Comparison of ENCODE assay signal across 35 cellular contexts in the genomic region with DNA sequence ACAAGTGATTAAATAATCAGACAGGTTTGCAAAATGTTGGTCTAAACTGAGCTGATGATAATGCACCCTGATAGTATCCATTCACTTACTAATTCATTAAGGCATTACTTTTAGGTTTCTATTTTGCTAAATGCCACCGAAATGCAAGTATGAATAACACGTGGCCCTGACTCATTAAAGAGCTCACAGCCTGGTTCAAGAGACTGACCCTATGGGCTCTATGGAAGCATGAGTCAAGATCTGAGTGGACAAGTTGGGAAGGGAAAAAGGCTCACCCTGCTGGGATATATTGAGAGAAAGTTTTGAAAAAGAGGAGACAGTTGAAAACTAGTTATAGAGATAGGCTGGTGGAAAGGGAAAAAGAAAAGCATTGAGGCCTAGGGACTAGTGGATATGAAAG. TPM values are rescaled to one million over a fixed set of nuclear protein-coding genes. Genes with fewer than 3 reads are reported as not detected.
DNase-seq lines count a peak whose midpoint lies in the region; ATAC-seq, FAIRE-seq and TF ChIP-seq lines count a peak whose summit lies in the region.
"Had no signal": no experiment of that assay in that cellular context is flagged by ENCODE, and none has a peak within 500 bp of the region (broad histone marks: within the 10 kb centered on the region; RNA-seq: fewer than 3 reads in every experiment).

No MANE protein-coding gene starts in this region.

- H2AFZ ChIP-seq in mesenchymal stem cell (ENCODE audit: low read depth, low read length): no peak overlapping the region
- H2AFZ ChIP-seq: GM23338, neural progenitor cell, PC-9 had no signal

- H3K18ac ChIP-seq in mesenchymal stem cell (ENCODE audit: low read depth in 1 of 2, low read length in 2 of 2): no peak overlapping the region

- no peak overlapping the region for H2AK5ac ChIP-seq in mesenchymal stem cell (ENCODE audit: low read length, severe bottlenecking)

- H2BK5ac ChIP-seq in mesenchymal stem cell (ENCODE audit: low read depth, low read length, poor library complexity, severe bottlenecking): no peak overlapping the region

- H3K27ac Mint-ChIP-seq in T-helper 17 cell: no peak overlapping the region
- H3K27ac Mint-ChIP-seq: activated CD4-positive, alpha-beta T cell treated with anti-CD3 and anti-CD28 coated beads for 36 hours; activated CD8-positive, alpha-beta T cell treated with anti-CD3 and anti-CD28 coated beads for 36 hours; CD8-positive, alpha-beta memory T cell; GM23338; HFFc6; neural progenitor cell; progenitor cell of endocrine pancreas had no signal

- no peak overlapping the region for H3K4me3 Mint-ChIP-seq in T-helper 17 cell
- H3K4me3 Mint-ChIP-seq: activated CD4-positive, alpha-beta T cell treated with anti-CD3 and anti-CD28 coated beads for 36 hours; activated CD8-positive, alpha-beta T cell treated with anti-CD3 and anti-CD28 coated beads for 36 hours; CD8-positive, alpha-beta memory T cell; GM23338; HFFc6; neural progenitor cell had no signal

- H3K14ac ChIP-seq in mesenchymal stem cell (ENCODE audit: low read length in 2 of 2): no peak overlapping the region

- H3K79me1 ChIP-seq in mesenchymal stem cell (replicated peaks; ENCODE audit: low read length, poor library complexity, severe bottlenecking): no peaks in the 10 kb centered on the region

- peaks cover 0 to 4% of the 10 kb centered on the region in 2 experiments for H3K27me3 ChIP-seq in mesenchymal stem cell (ENCODE audit: control insufficient read depth in 1 of 2, insufficient read depth in 1 of 2, low read length in 2 of 2)
- H3K27me3 ChIP-seq: left lung, neural progenitor cell, stomach, tibial artery had no signal

- H3K4me1 Mint-ChIP-seq in T-helper 17 cell: no peaks in the 10 kb centered on the region
- H3K4me1 Mint-ChIP-seq: activated CD4-positive, alpha-beta T cell treated with anti-CD3 and anti-CD28 coated beads for 36 hours; CD8-positive, alpha-beta memory T cell; neural progenitor cell had no signal

- no peak for ATAC-seq in T-helper 17 cell
- ATAC-seq: activated CD4-positive, alpha-beta T cell treated with anti-CD3 and anti-CD28 coated beads for 36 hours; activated CD8-positive, alpha-beta T cell treated with anti-CD3 and anti-CD28 coated beads for 36 hours; GM23338; left lung; sciatic nerve had no signal

- H3K4me3 ChIP-seq in astrocyte of the spinal cord (ENCODE audit: low read depth, low read length): no peak overlapping the region
- no peak overlapping the region for H3K4me3 ChIP-seq in mesenchymal stem cell (ENCODE audit: insufficient read depth in 1 of 2, low read depth in 1 of 2, low read length in 2 of 2)
- H3K4me3 ChIP-seq: GM23338, left lung, neural progenitor cell, PC-9, stomach, tibial artery had no signal

- WGBS in mesenchymal stem cell: 68% methylated on average over 2 of the region's 2 CpGs

- no peak overlapping the region for H3K4me2 ChIP-seq in mesenchymal stem cell (ENCODE audit: low read length, poor library complexity, severe bottlenecking)
- H3K4me2 ChIP-seq: GM23338, neural progenitor cell, PC-9 had no signal

- H3K23ac ChIP-seq in mesenchymal stem cell (ENCODE audit: low read length in 2 of 2): no peak overlapping the region

- no peak for FAIRE-seq in D721Med (lab: Jason Lieb, UNC)
- FAIRE-seq: colon had no signal

- H3K36me3 ChIP-seq in mesenchymal stem cell (ENCODE audit: control insufficient read depth in 1 of 2, insufficient read depth in 2 of 2, low read depth in 1 of 2, low read length in 2 of 2): no peaks in the 10 kb centered on the region
- H3K36me3 ChIP-seq: left lung, neural progenitor cell, stomach, tibial artery had no signal

- in situ Hi-C loops in astrocyte of the spinal cord (cut with HindIII; ENCODE audit: low sequenced_read_pairs): no loop called here

- H4K8ac ChIP-seq in mesenchymal stem cell (ENCODE audit: low read length): no peak overlapping the region

- TF ChIP-seq CTCF in astrocyte of the spinal cord (IDR thresholded peaks at IDR 0.05; ENCODE audit: low read depth, low read length) (no peak), D721Med (IDR thresholded peaks at IDR 0.05; ENCODE audit: insufficient read depth, missing control alignments) (no peak)

- peaks cover 1% of the 10 kb centered on the region for H3K27me3 Mint-ChIP-seq in T-helper 17 cell
- H3K27me3 Mint-ChIP-seq: progenitor cell of endocrine pancreas had no signal

- no peak overlapping the region for H4K91ac ChIP-seq in mesenchymal stem cell (ENCODE audit: low read length)

- H3K4me1 ChIP-seq in mesenchymal stem cell (ENCODE audit: control insufficient read depth, insufficient read depth, low read depth, low read length): no peaks in the 10 kb centered on the region
- H3K4me1 ChIP-seq: left lung, neural progenitor cell, stomach, tibial artery had no signal

- H3K9me3 ChIP-seq in mesenchymal stem cell (ENCODE audit: control insufficient read depth, low read length) (peaks cover 5% of the 10 kb centered on the region), T-helper 17 cell (ENCODE audit: control insufficient read depth, low read length, poor library complexity, severe bottlenecking) (no peaks in the 10 kb centered on the region)
- H3K9me3 ChIP-seq: left lung, stomach, tibial artery had no signal

- no peak overlapping the region for H3K4ac ChIP-seq in mesenchymal stem cell (ENCODE audit: low read depth in 1 of 2, low read length in 2 of 2)

- H3K9ac ChIP-seq in mesenchymal stem cell (ENCODE audit: low read length): peak overlapping the region; percentile 27
- H3K9ac ChIP-seq: neural progenitor cell had no signal

- no peaks in the 10 kb centered on the region for H3K36me3 Mint-ChIP-seq in T-helper 17 cell (ENCODE audit: low read depth)
- H3K36me3 Mint-ChIP-seq: CD8-positive, alpha-beta memory T cell; neural progenitor cell had no signal

- peak; percentile 32 for DNase-seq in EL
- peak; percentile 67 for DNase-seq in LHCN-M2 (ENCODE audit: low read depth)
- DNase-seq in astrocyte of the spinal cord (ENCODE audit: low read depth, low spot score): peak; percentile 38
- peak; percentile 1 for DNase-seq in mesenchymal stem cell
- DNase-seq in T-helper 17 cell: no peak
- DNase-seq in AML-193 (lab: John Stamatoyannopoulos, UW): no peak
- DNase-seq in activated gamma-delta T cell treated with Interleukin-2 at 50 U/mL for 16 hours: no peak
- DNase-seq in D721Med (ENCODE audit: insufficient read length, low spot score): no peak
- DNase-seq: activated CD4-positive, alpha-beta T cell treated with anti-CD3 and anti-CD28 coated beads for 36 hours; activated CD8-positive, alpha-beta T cell treated with anti-CD3 and anti-CD28 coated beads for 36 hours; activated naive CD4-positive, alpha-beta T cell treated with anti-CD3 and anti-CD28 coated beads, Interleukin-2, amount 50 U/mL, for 16 hours; amniotic stem cell; CD8-positive, alpha-beta memory T cell; DMS153; GF-D8; HFFc6; left lung; NCI-H2029; NCI-H526; PC-9; SHP77; stimulated activated CD4-positive, alpha-beta T cell treated with anti-CD3 and anti-CD28 coated beads, Interleukin-12 subunit alpha, Interleukin-12 subunit beta, amount 100 ng/mL, for 4 hours; stimulated activated CD4-positive, alpha-beta T cell treated with anti-CD3 and anti-CD28 coated beads, Interleukin-2, amount 100 ng/mL, for 48 hours; stomach; SW 1271; T-helper 9 cell; tibial artery had no signal

- H2BK120ac ChIP-seq in mesenchymal stem cell (ENCODE audit: low read depth, low read length): no peak overlapping the region

- H2BK15ac ChIP-seq in mesenchymal stem cell (ENCODE audit: low read depth, poor library complexity, severe bottlenecking): no peak overlapping the region

- no peak overlapping the region for H2BK12ac ChIP-seq in mesenchymal stem cell (ENCODE audit: low read length in 2 of 2)

- H3K27ac ChIP-seq in mesenchymal stem cell (ENCODE audit: low read length, poor library complexity, severe bottlenecking): no peak overlapping the region
- H3K27ac ChIP-seq: left lung, neural progenitor cell, PC-9, stomach, tibial artery, VCaP had no signal

RNA-seq across cellular contexts. Expression of a gene that starts 14.8 kb away (rescaled TPM):
- total RNA-seq in LHCN-M2 (2014; rRNA removed) (not detected in 2 replicates), T-helper 17 cell (not detected)
- polyA plus RNA-seq in LHCN-M2 (2012): not detected
- not detected for polyA plus RNA-seq in mesenchymal stem cell (2013, experiment 1 of 2)
- polyA plus RNA-seq in mesenchymal stem cell (2013, experiment 2 of 2): not detected
- total RNA-seq: activated CD4-positive, alpha-beta T cell treated with anti-CD3 and anti-CD28 coated beads for 36 hours; activated CD8-positive, alpha-beta T cell treated with anti-CD3 and anti-CD28 coated beads for 36 hours; CD8-positive, alpha-beta memory T cell; HFFc6; mesenteric fat pad; PC-9; sciatic nerve; stomach had no signal
- polyA plus RNA-seq: BJ; CD8-positive, alpha-beta memory T cell; stomach had no signal

RNA-seq across cellular contexts. Expression of a gene that starts 34.6 kb away (rescaled TPM):
- total RNA-seq in LHCN-M2 (2014; rRNA removed) (0.63 and 1.1 TPM in 2 replicates), T-helper 17 cell (1 to 10 TPM in 1 of 2 donors, under 1 TPM in 1; 0.60 to 3.4 TPM)
- polyA plus RNA-seq in LHCN-M2 (2012): 0.43 TPM
- polyA plus RNA-seq in mesenchymal stem cell (2013, experiment 1 of 2): 0.03 TPM
- 0.07 TPM for polyA plus RNA-seq in mesenchymal stem cell (2013, experiment 2 of 2)
- total RNA-seq: activated CD4-positive, alpha-beta T cell treated with anti-CD3 and anti-CD28 coated beads for 36 hours; activated CD8-positive, alpha-beta T cell treated with anti-CD3 and anti-CD28 coated beads for 36 hours; PC-9 had no signal
- polyA plus RNA-seq: CD8-positive, alpha-beta memory T cell had no signal

Comparison
In these comparisons a context has a peak if more than half of its experiments do, and no peak if none do; other contexts are left out.
1. DNase-seq: peak in EL (single experiment), LHCN-M2 (single experiment), astrocyte of the spinal cord (single experiment) and mesenchymal stem cell (single experiment); none in T-helper 17 cell (0 of 3), AML-193 (0 of 2), activated gamma-delta T cell treated with Interleukin-2 at 50 U/mL for 16 hours (single experiment) and D721Med (single experiment).